8 cellular contexts compared by ENCODE assay signal in genomic region chr12:7219599-7220243, GRCh38. TPM values are rescaled to one million over a fixed set of nuclear protein-coding genes. Genes with fewer than 3 reads are reported as not detected.
DNase-seq lines count a peak whose midpoint lies in the region; ATAC-seq lines count a peak whose summit lies in the region.

No MANE protein-coding gene starts in this region.

- H3K4me1 Mint-ChIP-seq in naive B cell, result no peaks in the 10 kb centered on the region

- H3K36me3 Mint-ChIP-seq in naive B cell, result no peaks in the 10 kb centered on the region

- H3K27ac Mint-ChIP-seq in naive B cell, result no peak overlapping the region

- H3K9me3 Mint-ChIP-seq in naive B cell, result peaks cover 0 to 5% (median 2%) of the 10 kb centered on the region in 7 donors

- peak; percentile 30 for DNase-seq in CMK (ENCODE audit: low read depth)
- DNase-seq in HS-5 (ENCODE audit: low read depth), result peak; percentile 43
- DNase-seq in NOMO-1 treated with DMSO at 0.1 percent for 48 hours (lab: John Stamatoyannopoulos, UW; ENCODE audit: unreplicated experiment), result peak; percentile 52
- DNase-seq in activated CD8-positive, alpha-beta memory T cell treated with anti-CD3 and anti-CD28 coated beads, Interleukin-2, amount 50 U/mL, for 24 hours (ENCODE audit: extremely low read depth), result peak; percentile 48
- peak; percentile 20 for DNase-seq in epithelial cell of prostate (ENCODE audit: low read depth, low spot score)
- peak; percentile 57 for DNase-seq in naive B cell
- peak; percentile 49 for DNase-seq in stimulated activated CD8-positive, alpha-beta memory T cell treated with anti-CD3 and anti-CD28 coated beads, Interleukin-7, amount 100 ng/mL, for 24 hours (ENCODE audit: low read depth)

- H3K27me3 Mint-ChIP-seq in naive B cell, result peaks cover 0 to 9% (median 0%) of the 10 kb centered on the region in 3 donors

- H3K4me3 Mint-ChIP-seq in naive B cell, result no peak overlapping the region

- peak; percentile 30 to 51 for ATAC-seq in naive B cell (ENCODE audit: low read depth in 2 of 2)
- no peak for ATAC-seq in GM21717 (IDR thresholded peaks at IDR 0.05; ENCODE audit: unreplicated experiment)

- H3K27ac ChIP-seq in epithelial cell of prostate, result no peak overlapping the region

RNA-seq across cellular contexts. Expression of gene PEX5, which starts 30.2 kb away (rescaled TPM):
- 10 to 100 TPM in 4 of 6 donors, 1 to 10 TPM in 2; 8.3 to 15.3 (median 12.3) TPM for polyA plus RNA-seq in naive B cell (ENCODE audit: low read depth in 6 of 6)
